17 cellular contexts compared by ENCODE assay signal in genomic region chr6:125866433-125866832, GRCh38.
DNase-seq lines count a peak whose midpoint lies in the region; ATAC-seq and FAIRE-seq lines count a peak whose summit lies in the region.
"Had no signal": no experiment of that assay in that cellular context is flagged by ENCODE, and none has a peak within 500 bp of the region (broad histone marks: within the 10 kb centered on the region; RNA-seq: fewer than 3 reads in every experiment).

No MANE protein-coding gene starts in this region.

- DNase-seq in DMS79 treated with DMSO at 0.1 percent for 48 hours (lab: John Stamatoyannopoulos, UW): peak; percentile 52
- DNase-seq in DMS79 (lab: John Stamatoyannopoulos, UW): no peak
- DNase-seq in DMS 273 (lab: John Stamatoyannopoulos, UW; ENCODE audit: unreplicated experiment): peak; percentile 87
- DNase-seq in NCI-H2171 treated with DMSO at 0.1 percent for 48 hours (lab: John Stamatoyannopoulos, UW): peak; percentile 73
- DNase-seq in cerebellar cortex (ENCODE audit: low spot score): peak; percentile 73
- no peak for DNase-seq in hypothalamus (lab: John Stamatoyannopoulos, UW)
- no peak for DNase-seq in urothelium cell line (ENCODE audit: low spot score)
- DNase-seq: GOT3, MM.1S, NCI-H1105, NCI-H774, Right ventricle myocardium superior, SK-N-SH had no signal

- FAIRE-seq in urothelium cell line (lab: Jason Lieb, UNC): no peak
- FAIRE-seq: GM12878, RCC 7860 had no signal

- ATAC-seq in HG03196 (IDR thresholded peaks at IDR 0.05; ENCODE audit: unreplicated experiment): no peak
- ATAC-seq: GM12878, HCT116 had no signal

Comparison
In these comparisons a context has a peak if more than half of its experiments do, and no peak if none do; other contexts are left out.
1. DNase-seq: peak in DMS79 treated with DMSO at 0.1 percent for 48 hours (single experiment), DMS 273 (single experiment), NCI-H2171 treated with DMSO at 0.1 percent for 48 hours (single experiment) and cerebellar cortex (single experiment); none in DMS79 (single experiment), hypothalamus (0 of 51) and urothelium cell line (single experiment).